2 cellular contexts compared by ENCODE assay signal in the genomic region with DNA sequence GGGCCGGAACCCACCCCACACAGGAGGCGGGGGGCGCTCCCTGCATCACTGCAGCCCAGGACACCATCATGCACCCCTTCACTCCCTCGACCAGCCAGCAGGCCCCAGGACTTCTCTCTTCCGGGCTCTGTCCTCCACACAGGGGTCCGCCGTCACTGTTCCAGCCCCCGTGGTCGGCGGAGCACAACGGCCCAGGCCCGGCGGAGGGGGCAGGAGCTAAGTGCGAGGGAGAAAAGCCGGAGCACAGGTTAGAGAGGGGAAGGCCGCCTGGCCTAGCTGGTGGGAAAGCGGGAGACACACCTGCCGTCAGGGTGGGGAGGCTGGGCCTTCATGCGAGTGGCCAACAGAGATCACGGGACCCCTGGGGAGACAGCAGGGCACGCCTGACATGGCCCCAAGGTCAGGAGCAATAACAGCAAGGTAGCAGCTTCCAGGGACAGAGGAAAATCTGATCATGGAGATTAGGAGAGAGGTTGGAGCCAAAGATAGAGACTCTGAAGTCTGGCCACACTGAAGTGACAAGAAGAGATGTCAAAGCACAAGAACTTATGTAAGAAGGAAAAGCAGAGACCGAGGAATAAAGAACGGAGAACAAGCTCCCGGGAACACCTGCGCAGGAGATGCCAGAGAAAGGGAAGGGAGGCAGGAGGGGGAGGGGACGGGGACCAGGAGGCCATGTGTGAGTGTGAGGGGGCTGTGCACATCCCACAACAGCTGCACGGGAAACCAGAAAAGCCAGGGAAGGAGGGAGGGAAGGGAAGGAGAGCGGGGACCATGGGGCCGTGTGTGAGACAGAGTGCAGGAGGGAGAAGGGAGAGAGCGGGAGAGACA.
TF ChIP-seq lines count a peak whose summit lies in the region.

No MANE protein-coding gene starts in this region.

TF ChIP-seq in SK-N-SH, 30 proteins besides CTCF, POLR2A, EP300 and RAD21 (continued from another document):
- TF ChIP-seq PBX3 (IDR thresholded peaks at IDR 0.05), result no peak
- TF ChIP-seq GATA2 (CRISPR knock-in tag; IDR thresholded peaks at IDR 0.05), result peak; percentile 79

TF ChIP-seq in SK-N-SH treated with all-trans-retinoic acid at 6 μM for 48 hours, 23 proteins besides CTCF, POLR2A, EP300 and RAD21 (continued from another document):
- no peak for TF ChIP-seq TSHZ2 (CRISPR knock-in tag; IDR thresholded peaks at IDR 0.05)
